ENCODE assay signal across 17 cellular contexts in the genomic region with DNA sequence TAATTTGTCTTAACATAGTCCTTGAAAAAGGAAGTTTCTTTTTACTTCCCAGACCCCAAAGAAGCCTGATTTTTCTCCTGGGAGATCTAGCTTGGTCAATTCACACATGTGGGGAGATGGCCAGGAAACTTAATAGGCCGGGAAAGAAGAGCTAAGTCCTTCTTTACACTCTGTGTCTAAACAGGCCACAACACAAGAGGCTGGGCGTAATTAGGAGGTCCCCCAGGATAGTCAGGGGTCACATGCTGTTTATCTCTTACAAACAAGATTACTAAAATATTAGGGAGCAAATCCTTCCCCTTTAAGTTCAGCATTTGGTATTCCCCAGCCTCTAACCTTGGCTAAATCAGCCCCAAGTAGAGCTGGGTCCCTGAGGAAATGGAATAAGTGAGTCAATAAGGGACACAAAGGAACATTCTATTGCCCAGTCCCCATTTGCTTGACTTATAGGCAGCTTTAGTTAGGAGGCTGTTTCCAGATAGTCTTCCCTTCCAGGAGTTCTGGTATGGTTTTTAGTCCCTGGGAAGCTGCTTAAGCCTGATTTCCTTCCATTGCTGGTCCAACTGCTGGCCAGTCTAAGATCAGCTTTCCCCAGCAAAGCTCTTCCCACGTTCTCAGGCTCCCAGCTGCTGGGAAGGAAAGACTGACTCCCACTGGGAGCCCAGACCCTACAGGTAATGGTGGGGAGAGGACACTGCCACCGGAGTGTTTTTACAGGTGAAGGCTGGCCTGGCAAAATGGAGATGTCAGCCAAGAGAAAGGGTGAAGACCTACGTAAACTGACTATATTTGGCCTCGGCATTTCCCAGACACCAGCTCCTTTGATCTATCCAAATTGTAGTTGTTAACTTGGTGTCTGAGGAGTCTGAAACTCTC. TPM values are rescaled to one million over a fixed set of nuclear protein-coding genes. Genes with fewer than 3 reads are reported as not detected.
"Had no signal": no experiment of that assay in that cellular context is flagged by ENCODE, and none has a peak within 500 bp of the region (broad histone marks: within the 10 kb centered on the region; RNA-seq: fewer than 3 reads in every experiment).

No MANE protein-coding gene starts in this region.

- H3K36me3 ChIP-seq: ascending aorta, left lung, spleen had no signal

- H3K4me1 ChIP-seq: ascending aorta, left lung, parathyroid adenoma had no signal

- DNase-seq: activated CD4-positive, alpha-beta T cell treated with anti-CD3 and anti-CD28 coated beads, Interleukin-2, amount 50 U/mL, for 1 hour; activated CD8-positive, alpha-beta memory T cell treated with anti-CD3 and anti-CD28 coated beads, Interleukin-2, amount 50 U/mL, for 4 hours; activated naive CD4-positive, alpha-beta T cell treated with anti-CD3 and anti-CD28 coated beads for 36 hours; activated T-cell treated with anti-CD3 and anti-CD28 coated beads, Interleukin-2, amount 50 U/mL, for 4 hours; cortex of kidney; kidney; left lung; naive thymus-derived CD4-positive, alpha-beta T cell; spleen; stimulated activated CD8-positive, alpha-beta memory T cell treated with anti-CD3 and anti-CD28 coated beads, Interleukin-4, amount 100 ng/mL, for 48 hours; stimulated activated naive CD4-positive, alpha-beta T cell had no signal

- H2AFZ ChIP-seq: parathyroid adenoma had no signal

- H3K79me2 ChIP-seq: parathyroid adenoma had no signal

- H3K4me3 ChIP-seq: ascending aorta, left lung, spleen had no signal

- H3K27ac ChIP-seq: ascending aorta, left lung, parathyroid adenoma, spleen had no signal

- ATAC-seq: activated T-cell treated with anti-CD3 and anti-CD28 coated beads, Interleukin-2, amount 50 U/mL, for 4 hours; left lung; naive thymus-derived CD4-positive, alpha-beta T cell; sciatic nerve had no signal

- FAIRE-seq: frontal cortex, kidney had no signal

- H3K9me3 ChIP-seq: ascending aorta, left lung, spleen had no signal

- H3K9ac ChIP-seq: parathyroid adenoma had no signal

RNA-seq across cellular contexts. Expression of a gene that starts 14.1 kb away (rescaled TPM):
- total RNA-seq: ascending aorta, frontal cortex, left lung, lung microvascular endothelial cell had no signal
- polyA plus RNA-seq: naive thymus-derived CD4-positive, alpha-beta T cell had no signal

RNA-seq across cellular contexts. Expression of a gene that starts 25.1 kb away (rescaled TPM):
- total RNA-seq: activated naive CD4-positive, alpha-beta T cell treated with anti-CD3 and anti-CD28 coated beads for 36 hours; ascending aorta; frontal cortex; lung microvascular endothelial cell; naive thymus-derived CD4-positive, alpha-beta T cell; spleen had no signal
- polyA plus RNA-seq: esophagus; naive thymus-derived CD4-positive, alpha-beta T cell had no signal

RNA-seq across cellular contexts. Expression of a gene that starts 29.4 kb away (rescaled TPM):
- total RNA-seq: frontal cortex had no signal
- polyA plus RNA-seq: naive thymus-derived CD4-positive, alpha-beta T cell had no signal

RNA-seq across cellular contexts. Expression of a gene that starts 35.4 kb away (rescaled TPM):
- total RNA-seq: activated naive CD4-positive, alpha-beta T cell treated with anti-CD3 and anti-CD28 coated beads for 36 hours; frontal cortex had no signal
- polyA plus RNA-seq: naive thymus-derived CD4-positive, alpha-beta T cell had no signal

RNA-seq across cellular contexts. Expression of a gene that starts 46.6 kb away (rescaled TPM):
- total RNA-seq: activated naive CD4-positive, alpha-beta T cell treated with anti-CD3 and anti-CD28 coated beads for 36 hours; frontal cortex; lung microvascular endothelial cell; naive thymus-derived CD4-positive, alpha-beta T cell had no signal
- polyA plus RNA-seq: naive thymus-derived CD4-positive, alpha-beta T cell had no signal
